In genomic region chr16:31183432-31184428, GRCh38 we compare ENCODE assay signal across 12 cellular contexts. TPM values are rescaled to one million over a fixed set of nuclear protein-coding genes. Genes with fewer than 3 reads are reported as not detected.
DNase-seq lines count a peak whose midpoint lies in the region; ATAC-seq and TF ChIP-seq lines count a peak whose summit lies in the region.
"Had no signal": no experiment of that assay in that cellular context is flagged by ENCODE, and none has a peak within 500 bp of the region (broad histone marks: within the 10 kb centered on the region; RNA-seq: fewer than 3 reads in every experiment).

No MANE protein-coding gene starts in this region.

- peaks cover 63% of the 10 kb centered on the region for H3K4me1 Mint-ChIP-seq in HFFc6 (ENCODE audit: low read depth)
- H3K4me1 Mint-ChIP-seq in activated naive CD8-positive, alpha-beta T cell treated with anti-CD3 and anti-CD28 coated beads for 36 hours: peaks cover 70% of the 10 kb centered on the region
- peaks cover 68 to 85% (median 80%) of the 10 kb centered on the region in 7 donors for H3K4me1 Mint-ChIP-seq in naive thymus-derived CD4-positive, alpha-beta T cell

- no peak for TF ChIP-seq POLR2A in adrenal gland (IDR thresholded peaks at IDR 0.05)

- H3K4me3 ChIP-seq in BLaER1 (no peak overlapping the region), H7 (ENCODE audit: insufficient read depth, low read depth, low read length) (no peak overlapping the region), adrenal gland (no peak overlapping the region)
- H3K4me3 ChIP-seq in naive thymus-derived CD4-positive, alpha-beta T cell (ENCODE audit: low read length): peak overlapping the region; percentile 76

- H3K27ac ChIP-seq in BLaER1 (no peak overlapping the region), adrenal gland (no peak overlapping the region)
- H3K27ac ChIP-seq in naive thymus-derived CD4-positive, alpha-beta T cell (ENCODE audit: low read depth, low read length): peak overlapping the region; percentile 30

- H3K36me3 Mint-ChIP-seq in HFFc6 (ENCODE audit: low read depth): peaks cover 76% of the 10 kb centered on the region
- H3K36me3 Mint-ChIP-seq in activated naive CD8-positive, alpha-beta T cell treated with anti-CD3 and anti-CD28 coated beads for 36 hours: peaks cover 84% of the 10 kb centered on the region
- H3K36me3 Mint-ChIP-seq in naive thymus-derived CD4-positive, alpha-beta T cell: peaks cover 29 to 73% (median 67%) of the 10 kb centered on the region in 5 donors

- WGBS in adrenal gland, 4 donors: 69 to 78% (median 75%) methylated on average over 10 of the region's 10 CpGs

- peak overlapping the region; percentile 98 for H3K4me3 Mint-ChIP-seq in HFFc6
- peak overlapping the region; percentile 97 for H3K4me3 Mint-ChIP-seq in activated naive CD8-positive, alpha-beta T cell treated with anti-CD3 and anti-CD28 coated beads for 36 hours
- peak overlapping the region; percentile 92 to 99 (median 96) for H3K4me3 Mint-ChIP-seq in naive thymus-derived CD4-positive, alpha-beta T cell

- DNase-seq in HFFc6: no peak
- no peak for DNase-seq in activated naive CD8-positive, alpha-beta T cell treated with anti-CD3 and anti-CD28 coated beads for 36 hours
- DNase-seq in naive thymus-derived CD4-positive, alpha-beta T cell: no peak
- no peak for DNase-seq in H7
- no peak for DNase-seq in stimulated activated CD4-positive, alpha-beta T cell treated with anti-CD3 and anti-CD28 coated beads, Interleukin-15, amount 100 ng/mL, for 24 hours
- no peak for DNase-seq in adrenal gland
- no peak for DNase-seq in anterior cingulate cortex (lab: John Stamatoyannopoulos, UW)
- DNase-seq: midbrain, NCI-H2029 had no signal

- no peaks in the 10 kb centered on the region for H3K9me3 Mint-ChIP-seq in HFFc6
- no peaks in the 10 kb centered on the region for H3K9me3 Mint-ChIP-seq in activated naive CD8-positive, alpha-beta T cell treated with anti-CD3 and anti-CD28 coated beads for 36 hours
- peaks cover 0 to 19% (median 0%) of the 10 kb centered on the region in 11 donors for H3K9me3 Mint-ChIP-seq in naive thymus-derived CD4-positive, alpha-beta T cell

- peaks cover 22% of the 10 kb centered on the region for H3K27me3 Mint-ChIP-seq in HFFc6 (ENCODE audit: insufficient read depth)
- peaks cover 12% of the 10 kb centered on the region for H3K27me3 Mint-ChIP-seq in activated naive CD8-positive, alpha-beta T cell treated with anti-CD3 and anti-CD28 coated beads for 36 hours
- H3K27me3 Mint-ChIP-seq in naive thymus-derived CD4-positive, alpha-beta T cell: peaks cover 0 to 3% (median 0%) of the 10 kb centered on the region in 5 donors

- ATAC-seq in naive thymus-derived CD4-positive, alpha-beta T cell: no peak

- H3K27me3 ChIP-seq in BLaER1: no peaks in the 10 kb centered on the region
- H3K27me3 ChIP-seq in naive thymus-derived CD4-positive, alpha-beta T cell (ENCODE audit: control insufficient read depth in 2 of 2, insufficient read depth in 2 of 2, low read length in 2 of 2): no peaks in the 10 kb centered on the region
- no peaks in the 10 kb centered on the region for H3K27me3 ChIP-seq in H7 (ENCODE audit: control insufficient read depth, insufficient read depth, low read length)
- no peaks in the 10 kb centered on the region for H3K27me3 ChIP-seq in adrenal gland
- H3K27me3 ChIP-seq: spleen had no signal

- CTCF ChIA-PET in naive thymus-derived CD4-positive, alpha-beta T cell (lab: Charles Lee): no interaction called here

- POLR2A ChIA-PET in naive thymus-derived CD4-positive, alpha-beta T cell (lab: Charles Lee): interaction anchor here (0.6 to 4.8 kb wide), 7 partner anchors 12 to 525 kb away, joined by 3 to 35 read pairs (median 6); partner anchors contain the start of genes BCKDK, KAT8 and PYCARD

- H3K4me1 ChIP-seq in BLaER1 (peaks cover 50% of the 10 kb centered on the region), adrenal gland (replicated peaks in 1 of 2) (peaks cover 25 to 41% of the 10 kb centered on the region in 2 donors)
- H3K4me1 ChIP-seq in naive thymus-derived CD4-positive, alpha-beta T cell (ENCODE audit: control insufficient read depth in 2 of 2, insufficient read depth in 2 of 2, low read length in 2 of 2): peaks cover 56 to 66% of the 10 kb centered on the region in 2 donors

- no peak overlapping the region; the same call in 1 of the 2 replicates for H3K9ac ChIP-seq in BLaER1

- intact Hi-C loops in naive thymus-derived CD4-positive, alpha-beta T cell (cut with micrococcal nuclease): loop anchor here (1.0 to 10.0 kb wide), 2 partner anchors 8 to 531 kb away; a partner anchor contains a TSS
- intact Hi-C loops in adrenal gland (cut with DNase I): no loop called here

- H3K27ac Mint-ChIP-seq in HFFc6: peak overlapping the region; percentile 99
- peak overlapping the region; percentile 100 for H3K27ac Mint-ChIP-seq in activated naive CD8-positive, alpha-beta T cell treated with anti-CD3 and anti-CD28 coated beads for 36 hours
- H3K27ac Mint-ChIP-seq in naive thymus-derived CD4-positive, alpha-beta T cell: peak overlapping the region; percentile 2 to 98 (median 79)

- H4K20me1 ChIP-seq in BLaER1: peaks cover 87% of the 10 kb centered on the region

- no peak for TF ChIP-seq CTCF in HFFc6 (IDR thresholded peaks at IDR 0.05)
- TF ChIP-seq CTCF in adrenal gland (IDR thresholded peaks at IDR 0.05): no peak

- H3K36me3 ChIP-seq in BLaER1 (peaks cover 80% of the 10 kb centered on the region), H7 (replicated peaks; ENCODE audit: control insufficient read depth, insufficient read depth, low read length) (peaks cover 58% of the 10 kb centered on the region), adrenal gland (replicated peaks in 1 of 2) (peaks cover 0 to 65% of the 10 kb centered on the region in 2 donors)
- peaks cover 47 to 78% (median 53%) of the 10 kb centered on the region in 3 experiments for H3K36me3 ChIP-seq in naive thymus-derived CD4-positive, alpha-beta T cell (ENCODE audit: control insufficient read depth in 2 of 3, insufficient read depth in 3 of 3, low read length in 3 of 3)

- H3K9me3 ChIP-seq in BLaER1 (no peaks in the 10 kb centered on the region), adrenal gland (replicated peaks in 1 of 3) (no peaks in the 10 kb centered on the region)
- H3K9me3 ChIP-seq in naive thymus-derived CD4-positive, alpha-beta T cell (ENCODE audit: control insufficient read depth in 2 of 3, low read length in 3 of 3): no peaks in the 10 kb centered on the region
- H3K9me3 ChIP-seq: HAP-1, spleen had no signal

- peak overlapping the region; percentile 95 for H3K4me2 ChIP-seq in BLaER1

RNA-seq across cellular contexts. Expression of gene FUS, which starts 3.8 kb away (rescaled TPM):
- 100 to 1,000 TPM; 275 to 504 (median 422) TPM for total RNA-seq in HFFc6 (2021; fragmentation: NEBNext Ultra II Directional; extraction: Animal tissue kit (Norgen Biotek cat#: 25700))
- 100 to 1,000 TPM; 817 to 858 TPM for total RNA-seq in activated naive CD8-positive, alpha-beta T cell treated with anti-CD3 and anti-CD28 coated beads for 36 hours
- total RNA-seq in naive thymus-derived CD4-positive, alpha-beta T cell: 100 to 1,000 TPM; 597 to 956 (median 714) TPM
- polyA plus RNA-seq in naive thymus-derived CD4-positive, alpha-beta T cell: 100 to 1,000 TPM; 177 to 194 TPM
- 35.3 and 39.8 TPM in 2 replicates for total RNA-seq in H7 (2014; rRNA removed; shearing (Covaris generic))
- total RNA-seq in adrenal gland: 100 to 1,000 TPM in 4 of 8 donors, 10 to 100 TPM in 4; 12.7 to 285 (median 87.1) TPM
- 100 to 1,000 TPM; 288 to 536 (median 474) TPM for polyA plus RNA-seq in adrenal gland

RNA-seq across cellular contexts. Expression of gene PYCARD, which starts 18.8 kb away (rescaled TPM):
- total RNA-seq in HFFc6 (2021; fragmentation: NEBNext Ultra II Directional; extraction: Animal tissue kit (Norgen Biotek cat#: 25700)): 10 to 100 TPM; 13.0 to 23.1 (median 22.5) TPM
- 1 to 10 TPM; 5.0 to 5.2 TPM for total RNA-seq in activated naive CD8-positive, alpha-beta T cell treated with anti-CD3 and anti-CD28 coated beads for 36 hours
- 10 to 100 TPM; 13.0 to 80.1 (median 21.2) TPM for total RNA-seq in naive thymus-derived CD4-positive, alpha-beta T cell
- 10 to 100 TPM; 41.0 to 44.9 TPM for polyA plus RNA-seq in naive thymus-derived CD4-positive, alpha-beta T cell
- total RNA-seq in H7 (2014; rRNA removed; shearing (Covaris generic)): 32.2 and 35.2 TPM in 2 replicates
- 10 to 100 TPM; 12.5 to 54.4 (median 23.7) TPM for total RNA-seq in adrenal gland
- 10 to 100 TPM in 2 of 3 donors, 1 to 10 TPM in 1; 3.2 to 31.7 (median 30.7) TPM for polyA plus RNA-seq in adrenal gland

RNA-seq across cellular contexts. Expression of gene TRIM72, which starts 30.2 kb away (rescaled TPM):
- under 1 TPM in 1 of 6 experiments, not detected in 5; 0.05 TPM for total RNA-seq in HFFc6 (2021; fragmentation: NEBNext Ultra II Directional; extraction: Animal tissue kit (Norgen Biotek cat#: 25700))
- not detected for total RNA-seq in activated naive CD8-positive, alpha-beta T cell treated with anti-CD3 and anti-CD28 coated beads for 36 hours
- under 1 TPM in 1 of 5 experiments, not detected in 4; 0.24 TPM for total RNA-seq in naive thymus-derived CD4-positive, alpha-beta T cell
- polyA plus RNA-seq in naive thymus-derived CD4-positive, alpha-beta T cell: not detected
- total RNA-seq in H7 (2014; rRNA removed; shearing (Covaris generic)): 0.03 and 0.44 TPM in 2 replicates
- under 1 TPM in 2 of 8 donors, not detected in 6; 0.04 to 0.24 TPM for total RNA-seq in adrenal gland
- polyA plus RNA-seq in adrenal gland: under 1 TPM in 2 of 3 donors, not detected in 1; 0.03 to 0.08 TPM

RNA-seq across cellular contexts. Expression of gene PYDC1, which starts 33.2 kb away (rescaled TPM):
- not detected for total RNA-seq in HFFc6 (2021; fragmentation: NEBNext Ultra II Directional; extraction: Animal tissue kit (Norgen Biotek cat#: 25700))
- not detected for total RNA-seq in activated naive CD8-positive, alpha-beta T cell treated with anti-CD3 and anti-CD28 coated beads for 36 hours
- not detected for total RNA-seq in naive thymus-derived CD4-positive, alpha-beta T cell
- polyA plus RNA-seq in naive thymus-derived CD4-positive, alpha-beta T cell: not detected
- not detected in 2 replicates for total RNA-seq in H7 (2014; rRNA removed; shearing (Covaris generic))
- total RNA-seq in adrenal gland: not detected
- polyA plus RNA-seq in adrenal gland: not detected
- total RNA-seq: spleen had no signal

RNA-seq across cellular contexts. Expression of gene PRSS36, which starts 33.9 kb away (rescaled TPM):
- total RNA-seq in HFFc6 (2021; fragmentation: NEBNext Ultra II Directional; extraction: Animal tissue kit (Norgen Biotek cat#: 25700)): under 1 TPM in 4 of 6 experiments, not detected in 2; 0.38 to 0.60 (median 0.47) TPM
- total RNA-seq in activated naive CD8-positive, alpha-beta T cell treated with anti-CD3 and anti-CD28 coated beads for 36 hours: under 1 TPM in 1 of 2 experiments, not detected in 1; 0.74 TPM
- total RNA-seq in naive thymus-derived CD4-positive, alpha-beta T cell: 1 to 10 TPM in 2 of 5 experiments, under 1 TPM in 3; 0.13 to 2.9 (median 0.69) TPM
- polyA plus RNA-seq in naive thymus-derived CD4-positive, alpha-beta T cell: 1 to 10 TPM; 1.2 to 1.3 TPM
- 0.59 and 1.1 TPM in 2 replicates for total RNA-seq in H7 (2014; rRNA removed; shearing (Covaris generic))
- total RNA-seq in adrenal gland: 10 to 100 TPM in 1 of 8 donors, 1 to 10 TPM in 7; 3.0 to 18.3 (median 7.4) TPM
- 10 to 100 TPM in 1 of 3 donors, 1 to 10 TPM in 2; 1.0 to 17.7 (median 8.2) TPM for polyA plus RNA-seq in adrenal gland

Comparison
In these comparisons a context has a peak if more than half of its experiments do, and no peak if none do; other contexts are left out.
1. intact Hi-C loops: an anchor here in naive thymus-derived CD4-positive, alpha-beta T cell (1.0 to 10.0 kb wide); none called in adrenal gland.